ENCODE assay signal across 8 cellular contexts in the genomic region with DNA sequence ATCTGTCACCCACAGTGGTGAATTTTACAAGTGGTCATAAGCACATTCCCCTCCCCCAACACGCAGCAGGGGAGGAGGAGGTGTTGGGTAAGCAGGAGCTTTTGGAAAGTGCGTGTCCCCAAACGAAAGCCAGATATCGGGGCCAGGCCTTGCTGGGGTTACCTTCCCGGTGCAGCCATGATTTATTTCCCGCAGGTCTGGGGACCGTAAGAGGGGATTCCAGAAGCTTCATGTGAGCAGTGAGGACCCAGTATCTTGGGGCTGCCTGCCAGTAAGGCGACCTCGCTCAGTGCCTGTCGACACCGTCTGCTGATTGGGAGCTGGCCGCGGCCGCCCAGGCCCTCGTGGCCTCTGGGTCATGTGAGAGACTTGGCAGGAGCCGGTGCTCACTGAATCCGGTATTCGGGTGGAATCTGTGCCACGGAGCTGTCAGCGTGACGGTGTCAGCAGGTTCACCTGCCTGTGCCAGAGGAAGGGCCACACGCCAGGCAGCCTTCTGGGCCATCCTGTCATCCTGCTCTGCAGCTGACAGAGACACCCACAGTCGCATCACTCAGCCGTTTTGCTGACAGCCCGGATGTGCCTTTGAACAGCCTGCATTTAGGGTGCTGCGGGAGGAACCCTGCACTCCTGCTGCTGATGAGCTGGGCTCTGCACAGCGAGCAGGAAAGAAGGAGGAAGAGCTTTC. TPM values are rescaled to one million over a fixed set of nuclear protein-coding genes. Genes with fewer than 3 reads are reported as not detected.
DNase-seq lines count a peak whose midpoint lies in the region; ATAC-seq, FAIRE-seq and TF ChIP-seq lines count a peak whose summit lies in the region.

No MANE protein-coding gene starts in this region.

- ATAC-seq in foreskin keratinocyte (peak; percentile 70), GM21576 (IDR thresholded peaks at IDR 0.05; ENCODE audit: unreplicated experiment) (no peak), HG02852 (IDR thresholded peaks at IDR 0.05; ENCODE audit: unreplicated experiment) (no peak)
- ATAC-seq in natural killer cell treated with Interleukin-12 subunit alpha and Interleukin-12 subunit beta and Interleukin-15 and Interleukin-18, amount 100 ng/mL, for 72 hours = peak; percentile 81 to 89

- DNase-seq in GM12892 (ENCODE audit: insufficient read length) = no peak
- DNase-seq in M059J (ENCODE audit: low read depth) = peak; percentile 32
- DNase-seq in activated T-helper 1 cell treated with Interleukin-2 at 50 U/mL for 16 hours (ENCODE audit: low read depth) = peak; percentile 7
- no peak for DNase-seq in foreskin keratinocyte
- peak; percentile 70 for DNase-seq in natural killer cell treated with Interleukin-12 subunit alpha and Interleukin-12 subunit beta and Interleukin-15 and Interleukin-18, amount 100 ng/mL, for 72 hours (ENCODE audit: low spot score)
- DNase-seq in osteocyte (ENCODE audit: extremely low spot score, unreplicated experiment) = no peak

- H3K36me3 Mint-ChIP-seq in natural killer cell treated with Interleukin-12 subunit alpha and Interleukin-12 subunit beta and Interleukin-15 and Interleukin-18, amount 100 ng/mL, for 72 hours = no peaks in the 10 kb centered on the region
- no peaks in the 10 kb centered on the region for H3K36me3 Mint-ChIP-seq in osteocyte (ENCODE audit: unreplicated experiment)

- no peak for TF ChIP-seq POLR2A in GM12892 (IDR thresholded peaks at IDR 0.05; ENCODE audit: low read depth, low read length)

- H3K27ac ChIP-seq in foreskin keratinocyte = no peak overlapping the region

- H3K27ac Mint-ChIP-seq in natural killer cell treated with Interleukin-12 subunit alpha and Interleukin-12 subunit beta and Interleukin-15 and Interleukin-18, amount 100 ng/mL, for 72 hours = peak overlapping the region; percentile 88 to 92
- H3K27ac Mint-ChIP-seq in osteocyte (ENCODE audit: unreplicated experiment) = no peak overlapping the region

- peaks cover 26 to 37% of the 10 kb centered on the region in 2 donors for H3K4me1 Mint-ChIP-seq in natural killer cell treated with Interleukin-12 subunit alpha and Interleukin-12 subunit beta and Interleukin-15 and Interleukin-18, amount 100 ng/mL, for 72 hours (ENCODE audit: low read depth in 2 of 2)
- H3K4me1 Mint-ChIP-seq in osteocyte (ENCODE audit: unreplicated experiment) = no peaks in the 10 kb centered on the region

- peak overlapping the region; percentile 79 for H3K4me3 Mint-ChIP-seq in natural killer cell treated with Interleukin-12 subunit alpha and Interleukin-12 subunit beta and Interleukin-15 and Interleukin-18, amount 100 ng/mL, for 72 hours
- no peak overlapping the region for H3K4me3 Mint-ChIP-seq in osteocyte (ENCODE audit: unreplicated experiment)

- H3K27me3 Mint-ChIP-seq in natural killer cell treated with Interleukin-12 subunit alpha and Interleukin-12 subunit beta and Interleukin-15 and Interleukin-18, amount 100 ng/mL, for 72 hours = no peaks in the 10 kb centered on the region
- no peaks in the 10 kb centered on the region for H3K27me3 Mint-ChIP-seq in osteocyte (ENCODE audit: unreplicated experiment)

- H3K9me3 Mint-ChIP-seq in natural killer cell treated with Interleukin-12 subunit alpha and Interleukin-12 subunit beta and Interleukin-15 and Interleukin-18, amount 100 ng/mL, for 72 hours = no peaks in the 10 kb centered on the region
- no peaks in the 10 kb centered on the region for H3K9me3 Mint-ChIP-seq in osteocyte (ENCODE audit: unreplicated experiment)

- H3K4me1 ChIP-seq in foreskin keratinocyte = no peaks in the 10 kb centered on the region

- TF ChIP-seq CTCF in foreskin keratinocyte (conservative IDR thresholded peaks at IDR 0.05) (no peak), osteocyte (IDR thresholded peaks at IDR 0.05) (no peak)

- H3K27me3 ChIP-seq in foreskin keratinocyte = no peaks in the 10 kb centered on the region

- peak; percentile 76 for FAIRE-seq in GM12892 (lab: Jason Lieb, UNC)

RNA-seq across cellular contexts. Expression of gene SEC61B, which starts 37.3 kb away (rescaled TPM):
- polyA plus RNA-seq in GM12892 (2012; ENCODE audit: missing spikeins) = 245 TPM
- total RNA-seq in M059J (2014; rRNA removed; shearing (Covaris generic)) = 235 and 239 TPM in 2 replicates
- total RNA-seq in foreskin keratinocyte (220 and 254 TPM in 2 replicates), osteocyte (145 and 148 TPM in 2 replicates)
- 340 and 400 TPM in 2 replicates for polyA plus RNA-seq in foreskin keratinocyte
- total RNA-seq in natural killer cell treated with Interleukin-12 subunit alpha and Interleukin-12 subunit beta and Interleukin-15 and Interleukin-18, amount 100 ng/mL, for 72 hours = 100 to 1,000 TPM; 176 to 255 TPM

RNA-seq across cellular contexts. Expression of gene ALG2, which starts 37.6 kb away (rescaled TPM):
- polyA plus RNA-seq in GM12892 (2012; ENCODE audit: missing spikeins) = 25.3 TPM
- total RNA-seq in M059J (2014; rRNA removed; shearing (Covaris generic)) = 70.9 and 76.9 TPM in 2 replicates
- total RNA-seq in foreskin keratinocyte (30.0 and 32.1 TPM in 2 replicates), osteocyte (33.0 and 34.8 TPM in 2 replicates)
- polyA plus RNA-seq in foreskin keratinocyte = 21.8 and 23.9 TPM in 2 replicates
- 10 to 100 TPM; 56.9 to 62.2 TPM for total RNA-seq in natural killer cell treated with Interleukin-12 subunit alpha and Interleukin-12 subunit beta and Interleukin-15 and Interleukin-18, amount 100 ng/mL, for 72 hours

Comparison
In these comparisons a context has a peak if more than half of its experiments do, and no peak if none do; other contexts are left out.
1. DNase-seq: peak in M059J (single experiment), activated T-helper 1 cell treated with Interleukin-2 at 50 U/mL for 16 hours (single experiment) and natural killer cell treated with Interleukin-12 subunit alpha and Interleukin-12 subunit beta and Interleukin-15 and Interleukin-18, amount 100 ng/mL, for 72 hours (single experiment); none in GM12892 (single experiment), foreskin keratinocyte (0 of 2) and osteocyte (single experiment).
2. ATAC-seq: peak in foreskin keratinocyte (single experiment) and natural killer cell treated with Interleukin-12 subunit alpha and Interleukin-12 subunit beta and Interleukin-15 and Interleukin-18, amount 100 ng/mL, for 72 hours (2 of 2); none in GM21576 (single experiment) and HG02852 (single experiment).